ENCODE assay signal across 34 cellular contexts in the genomic region with DNA sequence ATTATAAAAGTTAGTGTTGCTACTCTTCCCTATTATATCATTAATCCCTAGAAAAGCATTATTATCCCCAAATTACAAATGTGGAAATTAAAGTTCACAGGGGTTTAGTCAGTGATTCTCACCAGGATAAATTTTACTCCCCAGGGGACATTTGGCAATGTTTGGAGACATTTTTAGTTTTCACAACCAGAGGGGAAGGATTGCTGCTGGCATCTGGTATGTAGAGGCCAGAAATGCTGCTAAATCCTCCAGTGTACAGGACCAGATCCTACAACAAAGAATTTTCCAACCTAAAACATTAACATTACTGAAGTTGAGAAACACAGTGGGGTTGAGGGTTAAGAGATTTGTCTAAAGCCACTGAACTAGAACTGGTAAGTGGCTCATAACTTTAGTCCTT.
DNase-seq lines count a peak whose midpoint lies in the region; FAIRE-seq and TF ChIP-seq lines count a peak whose summit lies in the region.
"Had no signal": no experiment of that assay in that cellular context is flagged by ENCODE, and none has a peak within 500 bp of the region (broad histone marks: within the 10 kb centered on the region; RNA-seq: fewer than 3 reads in every experiment).

No MANE protein-coding gene starts in this region.

- H2AFZ ChIP-seq in ACC112 (ENCODE audit: low read length, unreplicated experiment) (no peak overlapping the region), GM23248 (0 out of 2 replicates have a peak overlapping the region, but pooled peaks have one; percentile 16), neural progenitor cell (replicated peaks) (no peak overlapping the region)

- no peaks in the 10 kb centered on the region for H3K9me2 ChIP-seq in GM23248 (ENCODE audit: insufficient read depth)

- no peaks in the 10 kb centered on the region for H3K27me3 Mint-ChIP-seq in chondrocyte (ENCODE audit: low read depth)
- H3K27me3 Mint-ChIP-seq in neural progenitor cell (ENCODE audit: insufficient read depth, low read depth): no peaks in the 10 kb centered on the region
- peaks cover 10% of the 10 kb centered on the region for H3K27me3 Mint-ChIP-seq in activated T-helper 1 cell treated with anti-CD3 and anti-CD28 coated beads, Interleukin-12 subunit alpha, Interleukin-12 subunit beta, Interleukin-2, Interleukin-4 antibody, amounts not matched to agents 30 ng/mL and 10 ng/mL and 1 ng/mL, durations not matched to agents 14 hours and 24 hours and 36 hours (ENCODE audit: insufficient read depth)
- H3K27me3 Mint-ChIP-seq: activated CD4-positive, alpha-beta T cell treated with anti-CD3 and anti-CD28 coated beads for 36 hours; activated naive CD4-positive, alpha-beta T cell treated with anti-CD3 and anti-CD28 coated beads, Interleukin-2, amount 50 U/mL, for 24 hours had no signal

- no peak for FAIRE-seq in GM19239 (lab: Jason Lieb, UNC)
- FAIRE-seq: RCC 7860 had no signal

- H3F3A ChIP-seq in GM23248 (ENCODE audit: insufficient read depth) (peaks cover 33% of the 10 kb centered on the region), neural progenitor cell (ENCODE audit: low read depth) (no peaks in the 10 kb centered on the region)

- H3K27ac ChIP-seq in ACC112 (ENCODE audit: low read depth, low read length) (0 out of 2 replicates have a peak overlapping the region, but pooled peaks have one; percentile 8), GM23248 (0 out of 2 replicates have a peak overlapping the region, but pooled peaks have one; percentile 5), neural progenitor cell (no peak overlapping the region)
- H3K27ac ChIP-seq: cardiac muscle cell, foreskin keratinocyte, heart left ventricle, left ventricle myocardium inferior, right lobe of liver, VCaP had no signal

- H3K36me3 Mint-ChIP-seq in chondrocyte (ENCODE audit: low read depth): peaks cover 2% of the 10 kb centered on the region
- no peaks in the 10 kb centered on the region for H3K36me3 Mint-ChIP-seq in neural progenitor cell
- H3K36me3 Mint-ChIP-seq in activated T-helper 1 cell treated with anti-CD3 and anti-CD28 coated beads, Interleukin-12 subunit alpha, Interleukin-12 subunit beta, Interleukin-2, Interleukin-4 antibody, amounts not matched to agents 30 ng/mL and 10 ng/mL and 1 ng/mL, durations not matched to agents 14 hours and 24 hours and 36 hours (ENCODE audit: low read depth): no peaks in the 10 kb centered on the region
- H3K36me3 Mint-ChIP-seq: activated naive CD4-positive, alpha-beta T cell treated with anti-CD3 and anti-CD28 coated beads, Interleukin-2, amount 50 U/mL, for 24 hours; stimulated activated effector memory CD8-positive, alpha-beta T cell treated with anti-CD3 and anti-CD28 coated beads, Interleukin-12 subunit alpha, Interleukin-12 subunit beta, amount 100 ng/mL, for 72 hours; type B pancreatic cell had no signal

- TF ChIP-seq CTCF in chondrocyte (IDR thresholded peaks at IDR 0.05): no peak
- TF ChIP-seq CTCF in neural progenitor cell (IDR thresholded peaks at IDR 0.05): no peak

- H3K4me1 ChIP-seq in ACC112 (ENCODE audit: control insufficient read depth, insufficient read depth, low read length, unreplicated experiment): peaks cover 27% of the 10 kb centered on the region
- peaks cover 40% of the 10 kb centered on the region for H3K4me1 ChIP-seq in GM23248 (ENCODE audit: insufficient read depth)
- H3K4me1 ChIP-seq in neural progenitor cell: no peaks in the 10 kb centered on the region
- H3K4me1 ChIP-seq: right lobe of liver had no signal

- no peaks in the 10 kb centered on the region for H3K9me3 ChIP-seq in GM23248 (ENCODE audit: low read depth)
- no peaks in the 10 kb centered on the region for H3K9me3 ChIP-seq in neural progenitor cell (ENCODE audit: low read depth)
- H3K9me3 ChIP-seq: heart left ventricle, left ventricle myocardium inferior, right lobe of liver had no signal

- H3K79me2 ChIP-seq in ACC112 (ENCODE audit: control insufficient read depth, insufficient read depth, low read length, unreplicated experiment) (no peaks in the 10 kb centered on the region), GM23248 (ENCODE audit: insufficient read depth) (no peaks in the 10 kb centered on the region), neural progenitor cell (ENCODE audit: low read depth) (no peaks in the 10 kb centered on the region)

- intact Hi-C loops in activated T-helper 1 cell treated with anti-CD3 and anti-CD28 coated beads, Interleukin-12 subunit alpha, Interleukin-12 subunit beta, Interleukin-2, Interleukin-4 antibody, amounts not matched to agents 30 ng/mL and 10 ng/mL and 1 ng/mL, durations not matched to agents 14 hours and 24 hours and 36 hours (cut with micrococcal nuclease): no loop called here

- H3K4me2 ChIP-seq in GM23248 (ENCODE audit: unreplicated experiment) (no peak overlapping the region), neural progenitor cell (no peak overlapping the region)

- H3K4me1 Mint-ChIP-seq in chondrocyte (ENCODE audit: low read depth) (peaks cover 70% of the 10 kb centered on the region), neural progenitor cell (no peaks in the 10 kb centered on the region)
- no peaks in the 10 kb centered on the region for H3K4me1 Mint-ChIP-seq in activated T-helper 1 cell treated with anti-CD3 and anti-CD28 coated beads, Interleukin-12 subunit alpha, Interleukin-12 subunit beta, Interleukin-2, Interleukin-4 antibody, amounts not matched to agents 30 ng/mL and 10 ng/mL and 1 ng/mL, durations not matched to agents 14 hours and 24 hours and 36 hours (ENCODE audit: low read depth)
- H3K4me1 Mint-ChIP-seq: activated CD4-positive, alpha-beta T cell treated with anti-CD3 and anti-CD28 coated beads for 36 hours; activated naive CD4-positive, alpha-beta T cell treated with anti-CD3 and anti-CD28 coated beads, Interleukin-2, amount 50 U/mL, for 24 hours; neural crest cell had no signal

- H4K20me1 ChIP-seq in GM23248 (ENCODE audit: insufficient read depth) (no peaks in the 10 kb centered on the region), neural progenitor cell (ENCODE audit: low read depth) (no peaks in the 10 kb centered on the region)

- DNase-seq in GM23248: peak; percentile 63
- no peak for DNase-seq in chondrocyte (ENCODE audit: low spot score)
- no peak for DNase-seq in neural progenitor cell (ENCODE audit: low spot score)
- no peak for DNase-seq in AML-193 (lab: John Stamatoyannopoulos, UW)
- no peak for DNase-seq in activated T-helper 1 cell treated with anti-CD3 and anti-CD28 coated beads, Interleukin-12 subunit alpha, Interleukin-12 subunit beta, Interleukin-2, Interleukin-4 antibody, amounts not matched to agents 30 ng/mL and 10 ng/mL and 1 ng/mL, durations not matched to agents 14 hours and 24 hours and 36 hours (ENCODE audit: low spot score)
- DNase-seq in stimulated activated CD4-positive, alpha-beta T cell treated with anti-CD3 and anti-CD28 coated beads, Interleukin-4, amount 100 ng/mL, for 4 hours: no peak
- no peak for DNase-seq in GM19239 (ENCODE audit: insufficient read length, low spot score)
- DNase-seq: 8988T; activated CD4-positive, alpha-beta T cell treated with anti-CD3 and anti-CD28 coated beads for 36 hours; activated CD8-positive, alpha-beta memory T cell treated with anti-CD3 and anti-CD28 coated beads for 24 hours; activated T-cell treated with anti-CD3 and anti-CD28 coated beads for 4 hours; COR-L47; DMS53; effector CD8-positive, alpha-beta T cell; foreskin keratinocyte; heart left ventricle; islet precursor cell; Kasumi-1; left ventricle myocardium inferior; NCI-H146; NCI-H446; posterior cingulate gyrus; right lobe of liver; SIG-M5; SW 1271 had no signal

- H3K9me3 Mint-ChIP-seq in chondrocyte (ENCODE audit: low read depth): peaks cover 7% of the 10 kb centered on the region
- H3K9me3 Mint-ChIP-seq in neural progenitor cell: peaks cover 5% of the 10 kb centered on the region
- H3K9me3 Mint-ChIP-seq in activated T-helper 1 cell treated with anti-CD3 and anti-CD28 coated beads, Interleukin-12 subunit alpha, Interleukin-12 subunit beta, Interleukin-2, Interleukin-4 antibody, amounts not matched to agents 30 ng/mL and 10 ng/mL and 1 ng/mL, durations not matched to agents 14 hours and 24 hours and 36 hours: no peaks in the 10 kb centered on the region
- H3K9me3 Mint-ChIP-seq: activated naive CD4-positive, alpha-beta T cell treated with anti-CD3 and anti-CD28 coated beads, Interleukin-2, amount 50 U/mL, for 24 hours; neural crest cell had no signal

- H3K27ac Mint-ChIP-seq in chondrocyte (ENCODE audit: unreplicated experiment) (peak overlapping the region; percentile 77), neural progenitor cell (peak overlapping the region; percentile 35)
- H3K27ac Mint-ChIP-seq in activated T-helper 1 cell treated with anti-CD3 and anti-CD28 coated beads, Interleukin-12 subunit alpha, Interleukin-12 subunit beta, Interleukin-2, Interleukin-4 antibody, amounts not matched to agents 30 ng/mL and 10 ng/mL and 1 ng/mL, durations not matched to agents 14 hours and 24 hours and 36 hours: no peak overlapping the region
- H3K27ac Mint-ChIP-seq: activated CD4-positive, alpha-beta T cell treated with anti-CD3 and anti-CD28 coated beads for 36 hours; activated naive CD4-positive, alpha-beta T cell treated with anti-CD3 and anti-CD28 coated beads, Interleukin-2, amount 50 U/mL, for 24 hours; stimulated activated effector memory CD8-positive, alpha-beta T cell treated with anti-CD3 and anti-CD28 coated beads, Interleukin-12 subunit alpha, Interleukin-12 subunit beta, amount 100 ng/mL, for 72 hours; type B pancreatic cell had no signal

- H3K4me3 Mint-ChIP-seq in chondrocyte (ENCODE audit: unreplicated experiment): no peak overlapping the region
- H3K4me3 Mint-ChIP-seq in neural progenitor cell: no peak overlapping the region
- no peak overlapping the region for H3K4me3 Mint-ChIP-seq in activated T-helper 1 cell treated with anti-CD3 and anti-CD28 coated beads, Interleukin-12 subunit alpha, Interleukin-12 subunit beta, Interleukin-2, Interleukin-4 antibody, amounts not matched to agents 30 ng/mL and 10 ng/mL and 1 ng/mL, durations not matched to agents 14 hours and 24 hours and 36 hours
- H3K4me3 Mint-ChIP-seq: activated CD4-positive, alpha-beta T cell treated with anti-CD3 and anti-CD28 coated beads for 36 hours; activated naive CD4-positive, alpha-beta T cell treated with anti-CD3 and anti-CD28 coated beads, Interleukin-2, amount 50 U/mL, for 24 hours; neural crest cell; stimulated activated effector memory CD8-positive, alpha-beta T cell treated with anti-CD3 and anti-CD28 coated beads, Interleukin-12 subunit alpha, Interleukin-12 subunit beta, amount 100 ng/mL, for 72 hours; type B pancreatic cell had no signal

- H3K4me3 ChIP-seq in ACC112 (ENCODE audit: low read depth, low read length): no peak overlapping the region
- H3K4me3 ChIP-seq in GM23248: no peak overlapping the region
- no peak overlapping the region for H3K4me3 ChIP-seq in neural progenitor cell
- H3K4me3 ChIP-seq: cardiac muscle cell, coronary artery, heart left ventricle, left ventricle myocardium inferior, right lobe of liver had no signal

- in situ Hi-C loops in GM23248 (cut with MboI): no loop called here

- H3K36me3 ChIP-seq in ACC112 (ENCODE audit: insufficient read depth, low read length) (no peaks in the 10 kb centered on the region), GM23248 (ENCODE audit: low read depth) (no peaks in the 10 kb centered on the region), neural progenitor cell (no peaks in the 10 kb centered on the region)
- H3K36me3 ChIP-seq: cardiac muscle cell, heart left ventricle, left ventricle myocardium inferior, right lobe of liver had no signal

- no peaks in the 10 kb centered on the region for H3K27me3 ChIP-seq in ACC112 (ENCODE audit: insufficient read depth, low read length)
- H3K27me3 ChIP-seq in GM23248 (replicated peaks; ENCODE audit: insufficient read depth): no peaks in the 10 kb centered on the region
- no peaks in the 10 kb centered on the region for H3K27me3 ChIP-seq in neural progenitor cell
- H3K27me3 ChIP-seq: cardiac muscle cell, foreskin keratinocyte, heart left ventricle had no signal

- H3K9ac ChIP-seq in GM23248 (no peak overlapping the region), neural progenitor cell (no peak overlapping the region)
